In genomic region chr1:44721521-44722361, GRCh38 we compare ENCODE assay signal across 1 cellular context.
TF ChIP-seq lines count a peak whose summit lies in the region.

No MANE protein-coding gene starts in this region.

TF ChIP-seq in K562, 482 proteins besides CTCF, POLR2A, EP300 and RAD21 (continued from another document and continues in another):
- TF ChIP-seq CHD7 (IDR thresholded peaks at IDR 0.05; ENCODE audit: low read depth, low read length): peak; percentile 77
- peak; percentile 99 for TF ChIP-seq ESRRB (CRISPR knock-in tag; IDR thresholded peaks at IDR 0.05; ENCODE audit: borderline replicate concordance)
- peak; percentile 85 to 97 for TF ChIP-seq NONO (IDR thresholded peaks at IDR 0.05; ENCODE audit: low read depth in 2 of 2, low read length in 1 of 2)
- peak; percentile 96 for TF ChIP-seq ZNF224 (CRISPR knock-in tag; IDR thresholded peaks at IDR 0.05)
- peak; percentile 73; the same call in 1 of the 2 replicates for TF ChIP-seq ZFX (CRISPR knock-in tag; IDR thresholded peaks at IDR 0.05)
- TF ChIP-seq RNF2 (IDR thresholded peaks at IDR 0.05): peak; percentile 100
- TF ChIP-seq MTA2 (IDR thresholded peaks at IDR 0.05; ENCODE audit: low read depth): no peak; the same call in 1 of the 2 replicates
- peak; percentile 99 to 100 for TF ChIP-seq SIN3A (IDR thresholded peaks at IDR 0.05; ENCODE audit: borderline replicate concordance in 2 of 2, control insufficient read depth in 1 of 2, low read depth in 2 of 2, low read length in 2 of 2)
- no peak for TF ChIP-seq ZNF79 (CRISPR knock-in tag; IDR thresholded peaks at IDR 0.05; ENCODE audit: low read depth)
- peak; percentile 100 for TF ChIP-seq NBN (IDR thresholded peaks at IDR 0.05; ENCODE audit: low read depth)
- TF ChIP-seq ZNF644 (tag; IDR thresholded peaks at IDR 0.05; ENCODE audit: low read depth): 0 out of 2 replicates have a peak, but pooled peaks have one; percentile 87
- TF ChIP-seq FOXM1 (IDR thresholded peaks at IDR 0.05; ENCODE audit: low read depth): peak; percentile 53
- TF ChIP-seq FOXM1 (CRISPR knock-in tag; IDR thresholded peaks at IDR 0.05; ENCODE audit: low read depth): peak; percentile 99
- TF ChIP-seq KDM5B (IDR thresholded peaks at IDR 0.05; ENCODE audit: insufficient replicate concordance, low read depth, low read length): peak; percentile 100
- peak; percentile 97 to 99 for TF ChIP-seq MAZ (CRISPR knock-in tag; conservative IDR thresholded peaks at IDR 0.05 in 1 of 2, IDR thresholded peaks at IDR 0.05 in 1 of 2)
- TF ChIP-seq ZC3H8 (IDR thresholded peaks at IDR 0.05): peak; percentile 100
- TF ChIP-seq MLX (CRISPR knock-in tag; conservative IDR thresholded peaks at IDR 0.05): peak; percentile 98 to 100
- no peak for TF ChIP-seq PURB (CRISPR knock-in tag; IDR thresholded peaks at IDR 0.05; ENCODE audit: low read depth)
- TF ChIP-seq ZNF316 (IDR thresholded peaks at IDR 0.05): peak; percentile 100
- no peak for TF ChIP-seq ZBTB2 (IDR thresholded peaks at IDR 0.05)
- TF ChIP-seq FUS (optimal IDR thresholded peaks at IDR 0.05; ENCODE audit: low read depth, low read length): peak; percentile 88
- TF ChIP-seq CHD4 (IDR thresholded peaks at IDR 0.05; ENCODE audit: insufficient read depth, insufficient replicate concordance, low read depth, low read length, poor library complexity, severe bottlenecking): no peak
- TF ChIP-seq FOXO4 (CRISPR knock-in tag; IDR thresholded peaks at IDR 0.05): peak; percentile 98
- peak; percentile 100 for TF ChIP-seq CREBBP (IDR thresholded peaks at IDR 0.05; ENCODE audit: low read depth, low read length)
- TF ChIP-seq SLC30A9 (CRISPR knock-in tag; IDR thresholded peaks at IDR 0.05): peak; percentile 84; the same call in 1 of the 2 replicates
- no peak; the same call in 1 of the 2 replicates for TF ChIP-seq RAD51 (IDR thresholded peaks at IDR 0.05; ENCODE audit: borderline replicate concordance, low read depth)
- peak; percentile 92 for TF ChIP-seq HDAC3 (IDR thresholded peaks at IDR 0.05; ENCODE audit: borderline replicate concordance, partially characterized antibody)
- TF ChIP-seq NR0B1 (IDR thresholded peaks at IDR 0.05; ENCODE audit: partially characterized antibody): no peak
- TF ChIP-seq PHB (CRISPR knock-in tag; IDR thresholded peaks at IDR 0.05): peak; percentile 100
- peak; percentile 67 for TF ChIP-seq BRF2 (IDR thresholded peaks at IDR 0.05; ENCODE audit: borderline replicate concordance, insufficient read depth, insufficient read length)
- 0 out of 2 replicates have a peak, but pooled peaks have one; percentile 3 for TF ChIP-seq ZNF707 (CRISPR knock-in tag; conservative IDR thresholded peaks at IDR 0.05)
- TF ChIP-seq NFXL1 (CRISPR knock-in tag; IDR thresholded peaks at IDR 0.05): peak; percentile 99
- TF ChIP-seq ERF (CRISPR knock-in tag; IDR thresholded peaks at IDR 0.05): peak; percentile 100
- TF ChIP-seq SMAD4 (CRISPR knock-in tag; conservative IDR thresholded peaks at IDR 0.05): peak; percentile 84
- peak; percentile 100 for TF ChIP-seq SNAPC5 (CRISPR knock-in tag; IDR thresholded peaks at IDR 0.05)
- no peak for TF ChIP-seq FOS (IDR thresholded peaks at IDR 0.05; ENCODE audit: extremely low read depth, insufficient read length)
- peak; percentile 99 for TF ChIP-seq NR1H2 (CRISPR knock-in tag; IDR thresholded peaks at IDR 0.05)
- peak; percentile 74 for TF ChIP-seq ARID1B (IDR thresholded peaks at IDR 0.05)
- peak; percentile 99 for TF ChIP-seq SREBF2 (CRISPR knock-in tag; IDR thresholded peaks at IDR 0.05)
- TF ChIP-seq GMEB1 (CRISPR knock-in tag; IDR thresholded peaks at IDR 0.05): no peak; the same call in 1 of the 2 replicates
- TF ChIP-seq HNRNPK (IDR thresholded peaks at IDR 0.05; ENCODE audit: low read depth, low read length, poor library complexity, severe bottlenecking): peak; percentile 0
- no peak for TF ChIP-seq MCM5 (IDR thresholded peaks at IDR 0.05; ENCODE audit: low read depth)
- peak; percentile 100 for TF ChIP-seq CHCHD3 (CRISPR knock-in tag; IDR thresholded peaks at IDR 0.05)
- peak; percentile 72 for TF ChIP-seq ZBTB12 (CRISPR knock-in tag; IDR thresholded peaks at IDR 0.05)
